ENCODE assay signal across 1 cellular context in genomic region chr1:185694081-185694480, GRCh38.
TF ChIP-seq lines count a peak whose summit lies in the region.

No MANE protein-coding gene starts in this region.

TF ChIP-seq in IMR-90, 13 proteins besides CTCF, POLR2A, EP300 and RAD21 (continued from another document):
- TF ChIP-seq USF2 (IDR thresholded peaks at IDR 0.05; ENCODE audit: low read depth, low read length) (no peak), BHLHE40 (IDR thresholded peaks at IDR 0.05; ENCODE audit: low read depth, low read length) (no peak), MAZ (IDR thresholded peaks at IDR 0.05; ENCODE audit: borderline replicate concordance, low read depth, low read length) (no peak), CHD1 (IDR thresholded peaks at IDR 0.05; ENCODE audit: low read depth, low read length) (no peak)
